10 cellular contexts compared by ENCODE assay signal in genomic region chr22:19987394-19988306, GRCh38. TPM values are rescaled to one million over a fixed set of nuclear protein-coding genes. Genes with fewer than 3 reads are reported as not detected.
A peak's percentile ranks its signal among the peaks of the same experiment; 100 is the strongest.
DNase-seq lines count a peak whose midpoint lies in the region; ATAC-seq, FAIRE-seq and TF ChIP-seq lines count a peak whose summit lies in the region.
"Had no signal": no experiment of that assay in that cellular context is flagged by ENCODE, and none has a peak within 500 bp of the region (broad histone marks: within the 10 kb centered on the region; RNA-seq: fewer than 3 reads in every experiment).

No MANE protein-coding gene starts in this region.

- peak overlapping the region in 3 of 4 experiments; percentile 41 to 57 (median 42); a peak in 3 of 7 replicates for H3K9ac ChIP-seq in H1 (replicated peaks in 1 of 4; ENCODE audit: extremely low read depth in 1 of 4, low read depth in 3 of 4, low read length in 3 of 4)

- DNase-seq in A549 (ENCODE audit: low read depth in 1 of 2, low spot score in 1 of 2) (no peak), H1 (ENCODE audit: low read depth in 1 of 2, low spot score in 2 of 2) (no peak), GM13976 (ENCODE audit: low spot score) (no peak), NCI-H2227 (lab: John Stamatoyannopoulos, UW; ENCODE audit: unreplicated experiment) (no peak), KBM-7 (no peak)
- no peak for DNase-seq in natural killer cell treated with Interleukin-12 subunit alpha and Interleukin-12 subunit beta and Interleukin-15 and Interleukin-18, amount 100 ng/mL, for 72 hours (ENCODE audit: low spot score)
- DNase-seq: NCI-H446 treated with DMSO at 0.1 percent for 48 hours had no signal

- peak overlapping the region; percentile 9 for H3K18ac ChIP-seq in H1 (ENCODE audit: extremely low read depth, low read length)

- no peaks in the 10 kb centered on the region for H3K27me3 ChIP-seq in H1 (replicated peaks in 1 of 4; ENCODE audit: control insufficient read depth in 3 of 4, extremely low read depth in 1 of 4, insufficient read depth in 3 of 4, low read length in 3 of 4)
- H3K27me3 ChIP-seq: foreskin keratinocyte had no signal

- H2BK15ac ChIP-seq in H1 (ENCODE audit: low read length): no peak overlapping the region; the same call in 1 of the 2 replicates

- no peaks in the 10 kb centered on the region for H3K9me3 Mint-ChIP-seq in natural killer cell treated with Interleukin-12 subunit alpha and Interleukin-12 subunit beta and Interleukin-15 and Interleukin-18, amount 100 ng/mL, for 72 hours

- CTCF ChIA-PET in A549 (lab: Yijun Ruan, JAX): interaction anchor here (0.8 to 0.9 kb wide), 2 partner anchors 26 to 28 kb away, joined by 3 to 4 read pairs; no protein-coding TSS in a partner anchor
- CTCF ChIA-PET in HEK293 (lab: Yijun Ruan, JAX): interaction anchor here (1.0 to 1.7 kb wide), 3 partner anchors 13 to 256 kb away, joined by 3 to 5 read pairs (median 3); no protein-coding TSS in a partner anchor
- CTCF ChIA-PET in H1 (lab: Charles Lee; ENCODE audit: partially characterized antibody): interaction anchor here (1.3 to 5.8 kb wide), 4 partner anchors 11 to 28 kb away, joined by 4 to 58 read pairs (median 30); no protein-coding TSS in a partner anchor

- in situ Hi-C loops in GM13976 (cut with MboI; ENCODE audit: low sequenced_read_pairs, unreplicated experiment) (no loop called here), KBM-7 (cut with MboI; ENCODE audit: low pct_unique_long_range_greater_than_20kb, low sequenced_read_pairs) (no loop called here)

- peak overlapping the region; percentile 34 for H3K4me3 Mint-ChIP-seq in natural killer cell treated with Interleukin-12 subunit alpha and Interleukin-12 subunit beta and Interleukin-15 and Interleukin-18, amount 100 ng/mL, for 72 hours

- TF ChIP-seq CTCF in A549 (IDR thresholded peaks at IDR 0.05) (no peak), HEK293 (tag by site-specific recombination; IDR thresholded peaks at IDR 0.05) (no peak), H1 (IDR thresholded peaks at IDR 0.05; ENCODE audit: control extremely low read depth in 1 of 3, insufficient read depth in 1 of 3, low read depth in 1 of 3, low read length in 3 of 3) (no peak), GM13976 (IDR thresholded peaks at IDR 0.05; ENCODE audit: borderline replicate concordance, control extremely low read depth, extremely low read depth, insufficient read depth, missing control alignments) (no peak)

- H3K27me3 Mint-ChIP-seq in natural killer cell treated with Interleukin-12 subunit alpha and Interleukin-12 subunit beta and Interleukin-15 and Interleukin-18, amount 100 ng/mL, for 72 hours: no peaks in the 10 kb centered on the region

- no peak overlapping the region for H3K4me3 ChIP-seq in A549
- H3K4me3 ChIP-seq in HEK293 (ENCODE audit: low read depth, low read length): no peak overlapping the region
- peak overlapping the region in 1 of 4 experiments; percentile 40; a peak in 1 of 8 replicates for H3K4me3 ChIP-seq in H1 (ENCODE audit: extremely low read depth in 1 of 4, insufficient read depth in 2 of 4, low read depth in 3 of 4, low read length in 4 of 4)

- peak overlapping the region; percentile 13 for H4K5ac ChIP-seq in H1 (ENCODE audit: insufficient read length, low read depth, low read length)

- no peak overlapping the region for H2BK20ac ChIP-seq in H1 (ENCODE audit: low read length)

- H3K56ac ChIP-seq in H1 (replicated peaks; ENCODE audit: insufficient read length, low read depth, low read length): no peak overlapping the region

- peak overlapping the region; percentile 99; the same call in 2 of the 3 replicates for H3K4me2 ChIP-seq in A549
- H3K4me2 ChIP-seq in H1 (ENCODE audit: insufficient read depth in 1 of 2, low read depth in 2 of 2, low read length in 2 of 2): peak overlapping the region; percentile 58 to 89

- H3K9me3 ChIP-seq in A549 (no peaks in the 10 kb centered on the region), HEK293 (ENCODE audit: control insufficient read depth, insufficient read depth, low read depth, low read length) (no peaks in the 10 kb centered on the region), H1 (ENCODE audit: insufficient read depth in 2 of 2, low read depth in 1 of 2, low read length in 1 of 2) (no peaks in the 10 kb centered on the region)

- POLR2A ChIA-PET in A549 (lab: Yijun Ruan, JAX) (no interaction called here), HEK293 (lab: Yijun Ruan, JAX) (interaction anchor here (1.1 to 1.4 kb wide), 2 partner anchors 10 to 94 kb away, joined by 3 to 5 read pairs; no protein-coding TSS in a partner anchor), H1 (lab: Charles Lee; ENCODE audit: partially characterized antibody) (interaction anchor here (1.0 to 2.7 kb wide), 6 partner anchors 13 to 34 kb away, joined by 3 to 13 read pairs (median 8); partner anchors contain the start of gene TANGO2)

- TF ChIP-seq RAD21 in A549 (conservative IDR thresholded peaks at IDR 0.05 in 1 of 2, IDR thresholded peaks at IDR 0.05 in 1 of 2) (no peak), H1 (IDR thresholded peaks at IDR 0.05 in 1 of 2, conservative IDR thresholded peaks at IDR 0.05 in 1 of 2; ENCODE audit: low read depth in 2 of 2, low read length in 2 of 2) (no peak)

- no peaks in the 10 kb centered on the region for H3K36me3 Mint-ChIP-seq in natural killer cell treated with Interleukin-12 subunit alpha and Interleukin-12 subunit beta and Interleukin-15 and Interleukin-18, amount 100 ng/mL, for 72 hours

- TF ChIP-seq POLR2A in A549 (IDR thresholded peaks at IDR 0.05; ENCODE audit: low read length): no peak
- no peak for TF ChIP-seq POLR2A in H1 (IDR thresholded peaks at IDR 0.05; ENCODE audit: control extremely low read depth in 1 of 2, low read depth in 2 of 2, low read length in 2 of 2)

- no peak overlapping the region for H3K27ac Mint-ChIP-seq in natural killer cell treated with Interleukin-12 subunit alpha and Interleukin-12 subunit beta and Interleukin-15 and Interleukin-18, amount 100 ng/mL, for 72 hours

- no peak overlapping the region for H3K27ac ChIP-seq in A549
- no peak overlapping the region for H3K27ac ChIP-seq in HEK293 (ENCODE audit: extremely low read depth, low read depth, low read length)
- H3K27ac ChIP-seq in H1 (ENCODE audit: low read depth, low read length): 0 out of 2 replicates have a peak overlapping the region, but pooled peaks have one; percentile 3
- H3K27ac ChIP-seq: foreskin keratinocyte had no signal

- peak overlapping the region; percentile 62; the same call in 1 of the 2 replicates for H2BK5ac ChIP-seq in H1 (ENCODE audit: low read depth, low read length)

- H2BK120ac ChIP-seq in H1 (replicated peaks; ENCODE audit: low read depth, low read length): no peak overlapping the region

- H3K79me2 ChIP-seq in H1 (ENCODE audit: control insufficient read depth in 1 of 2, insufficient read depth in 2 of 2, low read length in 2 of 2): peaks cover 0 to 8% of the 10 kb centered on the region in 2 experiments; a peak in 1 of 4 replicates

- no peak overlapping the region for H2AFZ ChIP-seq in H1 (ENCODE audit: low read length)

- no peak overlapping the region for H3K14ac ChIP-seq in H1 (ENCODE audit: insufficient read length)

- 89% methylated on average over 13 of the region's 24 CpGs for WGBS in A549 (ENCODE audit: missing lambda C conversion rate)
- 73% methylated on average over 19 of the region's 24 CpGs; no CpG with 5 or more reads in 1 of the 2 experiments for WGBS in H1 (ENCODE audit: extremely low coverage in 1 of 2, insufficient coverage in 1 of 2, insufficient read length in 1 of 2, insufficient replicate concordance in 2 of 2, low coverage in 1 of 2, low lambda C conversion rate in 2 of 2, missing lambda C conversion rate in 1 of 2), 2 experiments

- ATAC-seq in A549: no peak
- no peak for ATAC-seq in natural killer cell treated with Interleukin-12 subunit alpha and Interleukin-12 subunit beta and Interleukin-15 and Interleukin-18, amount 100 ng/mL, for 72 hours
- ATAC-seq in HG03139 (IDR thresholded peaks at IDR 0.05; ENCODE audit: unreplicated experiment): no peak

- H4K8ac ChIP-seq in H1 (ENCODE audit: extremely low read depth, insufficient read depth, low read length): peak overlapping the region; percentile 82; the same call in 1 of the 2 replicates

- TF ChIP-seq EP300 in A549 (IDR thresholded peaks at IDR 0.05): no peak
- no peak for TF ChIP-seq EP300 in H1 (IDR thresholded peaks at IDR 0.05; ENCODE audit: borderline replicate concordance in 1 of 2, low read depth in 2 of 2, low read length in 2 of 2)

- peak overlapping the region; percentile 29 for H4K91ac ChIP-seq in H1 (replicated peaks; ENCODE audit: insufficient read length, low read length)

- H3K79me1 ChIP-seq in H1 (ENCODE audit: low read depth, low read length): peaks cover 22% of the 10 kb centered on the region

- H3K23me2 ChIP-seq in H1 (ENCODE audit: low read depth, low read length): peaks cover 4% of the 10 kb centered on the region; the same call in 1 of the 2 replicates

- H3K36me3 ChIP-seq in HEK293 (ENCODE audit: control insufficient read depth in 2 of 2, insufficient read depth in 1 of 2, low read length in 2 of 2) (no peaks in the 10 kb centered on the region), H1 (ENCODE audit: control insufficient read depth in 2 of 4, insufficient read depth in 4 of 4, low read length in 3 of 4) (no peaks in the 10 kb centered on the region)

- peaks cover 0 to 7% of the 10 kb centered on the region in 2 donors for H3K4me1 Mint-ChIP-seq in natural killer cell treated with Interleukin-12 subunit alpha and Interleukin-12 subunit beta and Interleukin-15 and Interleukin-18, amount 100 ng/mL, for 72 hours (ENCODE audit: low read depth in 2 of 2)

- peaks cover 20% of the 10 kb centered on the region for H3K4me1 ChIP-seq in A549
- H3K4me1 ChIP-seq in HEK293 (ENCODE audit: control insufficient read depth, insufficient read depth, low read length): peaks cover 14% of the 10 kb centered on the region
- peaks cover 0 to 17% (median 11%) of the 10 kb centered on the region in 4 experiments; a peak in 5 of 7 replicates for H3K4me1 ChIP-seq in H1 (replicated peaks in 1 of 4; ENCODE audit: control insufficient read depth in 3 of 4, insufficient read depth in 4 of 4, low read length in 3 of 4)

- FAIRE-seq in A549 (lab: Jason Lieb, UNC): no peak
- no peak for FAIRE-seq in H1 (lab: Jason Lieb, UNC)

- H2AK5ac ChIP-seq in H1 (ENCODE audit: low read depth, low read length): no peak overlapping the region

- no peak overlapping the region for H2BK12ac ChIP-seq in H1 (ENCODE audit: low read depth, low read length)

- peaks cover 9 to 18% of the 10 kb centered on the region in 2 experiments for H4K20me1 ChIP-seq in H1 (replicated peaks in 1 of 2; ENCODE audit: control insufficient read depth in 1 of 2, insufficient read depth in 2 of 2, low read length in 2 of 2)

- peak overlapping the region; percentile 35 for H3K23ac ChIP-seq in H1 (ENCODE audit: insufficient read length)

- H3K4ac ChIP-seq in H1 (replicated peaks; ENCODE audit: insufficient read length, low read depth, low read length): no peak overlapping the region

RNA-seq across cellular contexts. Expression of gene ARVCF, which starts 29.0 kb away (rescaled TPM):
- polyA plus RNA-seq in A549 (2011; rRNA removed): 0.81 and 1.1 TPM in 2 replicates
- polyA plus RNA-seq in A549 (2012; cell fraction: cytosol; rRNA removed): 1.9 and 2.2 TPM in 2 replicates
- 10.6 and 13.2 TPM in 2 replicates for polyA plus RNA-seq in A549 (2012; cell fraction: nucleus; rRNA removed)
- polyA plus RNA-seq in A549 (2017; fragmentation: RNase III; extraction: RNeasy Plus Mini Kit Qiagen cat#74134 plus additional on column Dnase treatment): 1.2 to 2.1 TPM (median 1.9 TPM) in 3 replicates
- polyA minus RNA-seq in A549 (2011; rRNA and poly(A)+ RNA removed): 1.1 and 2.8 TPM in 2 replicates
- total RNA-seq in H1 (2021; fragmentation: NEBNext Ultra II Directional; extraction: Animal tissue kit (Norgen Biotek cat#: 25700)): 43.2 and 49.6 TPM in 2 replicates
- 31.0 and 68.3 TPM in 2 replicates for polyA plus RNA-seq in H1 (2011; rRNA removed)
- 68.4 TPM for polyA plus RNA-seq in H1 (2011; cell fraction: cytosol; rRNA removed)
- 444 TPM for polyA plus RNA-seq in H1 (2011; cell fraction: nucleus; rRNA removed)
- 37.9 to 61.7 TPM (median 55.2 TPM) in 4 replicates for polyA plus RNA-seq in H1 (2012, experiment 1 of 2)
- polyA plus RNA-seq in H1 (2012, experiment 2 of 2): 25.1 TPM
- 23.2 TPM for polyA plus RNA-seq in H1 (2013, experiment 1 of 2)
- 21.9 TPM for polyA plus RNA-seq in H1 (2013, experiment 2 of 2)
- polyA minus RNA-seq in H1 (2011; rRNA and poly(A)+ RNA removed): 18.4 and 21.2 TPM in 2 replicates
- 28.8 TPM for polyA minus RNA-seq in H1 (2011; cell fraction: cytosol; rRNA and poly(A)+ RNA removed)
- polyA minus RNA-seq in H1 (2011; cell fraction: nucleus; rRNA and poly(A)+ RNA removed): 88.4 TPM
- total RNA-seq in natural killer cell treated with Interleukin-12 subunit alpha and Interleukin-12 subunit beta and Interleukin-15 and Interleukin-18, amount 100 ng/mL, for 72 hours: 1 to 10 TPM; 3.7 to 3.8 TPM

RNA-seq across cellular contexts. Expression of gene TANGO2, which starts 33.3 kb away (rescaled TPM):
- polyA plus RNA-seq in A549 (2011; rRNA removed) (13.2 and 15.0 TPM in 2 replicates), A549 (2017; fragmentation: RNase III; extraction: RNeasy Plus Mini Kit Qiagen cat#74134 plus additional on column Dnase treatment) (13.5 to 14.1 TPM (median 13.8 TPM) in 3 replicates), H1 (2011; rRNA removed) (18.2 and 18.4 TPM in 2 replicates)
- 22.7 and 28.4 TPM in 2 replicates for polyA plus RNA-seq in A549 (2012; cell fraction: cytosol; rRNA removed)
- 29.8 and 35.2 TPM in 2 replicates for polyA plus RNA-seq in A549 (2012; cell fraction: nucleus; rRNA removed)
- 28.0 and 38.6 TPM in 2 replicates for polyA minus RNA-seq in A549 (2011; rRNA and poly(A)+ RNA removed)
- total RNA-seq in H1 (2021; fragmentation: NEBNext Ultra II Directional; extraction: Animal tissue kit (Norgen Biotek cat#: 25700)): 10.1 and 13.6 TPM in 2 replicates
- polyA plus RNA-seq in H1 (2011; cell fraction: cytosol; rRNA removed): 18.8 TPM
- 19.5 TPM for polyA plus RNA-seq in H1 (2011; cell fraction: nucleus; rRNA removed)
- 7.8 to 13.8 TPM (median 12.6 TPM) in 4 replicates for polyA plus RNA-seq in H1 (2012, experiment 1 of 2)
- 11.7 TPM for polyA plus RNA-seq in H1 (2012, experiment 2 of 2)
- polyA plus RNA-seq in H1 (2013, experiment 1 of 2): 5.2 TPM
- polyA plus RNA-seq in H1 (2013, experiment 2 of 2): 5.0 TPM
- 32.1 and 36.1 TPM in 2 replicates for polyA minus RNA-seq in H1 (2011; rRNA and poly(A)+ RNA removed)
- polyA minus RNA-seq in H1 (2011; cell fraction: cytosol; rRNA and poly(A)+ RNA removed): 7.8 TPM
- 11.9 TPM for polyA minus RNA-seq in H1 (2011; cell fraction: nucleus; rRNA and poly(A)+ RNA removed)
- total RNA-seq in natural killer cell treated with Interleukin-12 subunit alpha and Interleukin-12 subunit beta and Interleukin-15 and Interleukin-18, amount 100 ng/mL, for 72 hours: 10 to 100 TPM; 50.5 to 61.6 TPM

RNA-seq across cellular contexts. Expression of gene TXNRD2, which starts 46.0 kb away (rescaled TPM):
- polyA plus RNA-seq in A549 (2011; rRNA removed) (15.5 and 16.3 TPM in 2 replicates), A549 (2017; fragmentation: RNase III; extraction: RNeasy Plus Mini Kit Qiagen cat#74134 plus additional on column Dnase treatment) (25.6 to 29.3 TPM (median 25.6 TPM) in 3 replicates), H1 (2011; rRNA removed) (21.9 and 25.0 TPM in 2 replicates)
- polyA plus RNA-seq in A549 (2012; cell fraction: cytosol; rRNA removed): 60.5 and 68.7 TPM in 2 replicates
- 95.7 and 112 TPM in 2 replicates for polyA plus RNA-seq in A549 (2012; cell fraction: nucleus; rRNA removed)
- 15.1 and 19.5 TPM in 2 replicates for polyA minus RNA-seq in A549 (2011; rRNA and poly(A)+ RNA removed)
- 14.2 and 14.8 TPM in 2 replicates for total RNA-seq in H1 (2021; fragmentation: NEBNext Ultra II Directional; extraction: Animal tissue kit (Norgen Biotek cat#: 25700))
- polyA plus RNA-seq in H1 (2011; cell fraction: cytosol; rRNA removed): 20.2 TPM
- 38.2 TPM for polyA plus RNA-seq in H1 (2011; cell fraction: nucleus; rRNA removed)
- polyA plus RNA-seq in H1 (2012, experiment 1 of 2): 11.3 to 14.7 TPM (median 13.7 TPM) in 4 replicates
- polyA plus RNA-seq in H1 (2012, experiment 2 of 2): 16.5 TPM
- polyA plus RNA-seq in H1 (2013, experiment 1 of 2): 8.1 TPM
- 9.0 TPM for polyA plus RNA-seq in H1 (2013, experiment 2 of 2)
- polyA minus RNA-seq in H1 (2011; rRNA and poly(A)+ RNA removed): 6.3 and 8.1 TPM in 2 replicates
- polyA minus RNA-seq in H1 (2011; cell fraction: cytosol; rRNA and poly(A)+ RNA removed): 6.8 TPM
- polyA minus RNA-seq in H1 (2011; cell fraction: nucleus; rRNA and poly(A)+ RNA removed): 13.8 TPM
- 10 to 100 TPM; 29.9 to 34.3 TPM for total RNA-seq in natural killer cell treated with Interleukin-12 subunit alpha and Interleukin-12 subunit beta and Interleukin-15 and Interleukin-18, amount 100 ng/mL, for 72 hours

RNA-seq across cellular contexts. Expression of gene COMT, which starts 46.1 kb away (rescaled TPM):
- polyA plus RNA-seq in A549 (2011; rRNA removed) (69.5 and 72.3 TPM in 2 replicates), A549 (2017; fragmentation: RNase III; extraction: RNeasy Plus Mini Kit Qiagen cat#74134 plus additional on column Dnase treatment) (113 to 135 TPM (median 125 TPM) in 3 replicates), H1 (2011; rRNA removed) (33.7 and 45.0 TPM in 2 replicates)
- 269 and 292 TPM in 2 replicates for polyA plus RNA-seq in A549 (2012; cell fraction: cytosol; rRNA removed)
- 253 and 314 TPM in 2 replicates for polyA plus RNA-seq in A549 (2012; cell fraction: nucleus; rRNA removed)
- polyA minus RNA-seq in A549 (2011; rRNA and poly(A)+ RNA removed): 21.7 and 39.3 TPM in 2 replicates
- 15.2 and 16.6 TPM in 2 replicates for total RNA-seq in H1 (2021; fragmentation: NEBNext Ultra II Directional; extraction: Animal tissue kit (Norgen Biotek cat#: 25700))
- polyA plus RNA-seq in H1 (2011; cell fraction: cytosol; rRNA removed): 30.8 TPM
- polyA plus RNA-seq in H1 (2011; cell fraction: nucleus; rRNA removed): 39.7 TPM
- polyA plus RNA-seq in H1 (2012, experiment 1 of 2): 21.8 to 30.3 TPM (median 29.0 TPM) in 4 replicates
- 26.2 TPM for polyA plus RNA-seq in H1 (2012, experiment 2 of 2)
- polyA plus RNA-seq in H1 (2013, experiment 1 of 2): 12.0 TPM
- polyA plus RNA-seq in H1 (2013, experiment 2 of 2): 10.6 TPM
- polyA minus RNA-seq in H1 (2011; rRNA and poly(A)+ RNA removed): 9.1 and 11.6 TPM in 2 replicates
- 25.5 TPM for polyA minus RNA-seq in H1 (2011; cell fraction: cytosol; rRNA and poly(A)+ RNA removed)
- polyA minus RNA-seq in H1 (2011; cell fraction: nucleus; rRNA and poly(A)+ RNA removed): 7.3 TPM
- total RNA-seq in natural killer cell treated with Interleukin-12 subunit alpha and Interleukin-12 subunit beta and Interleukin-15 and Interleukin-18, amount 100 ng/mL, for 72 hours: 100 to 1,000 TPM; 141 to 223 TPM
